1 cellular context compared by ENCODE assay signal in the genomic region with DNA sequence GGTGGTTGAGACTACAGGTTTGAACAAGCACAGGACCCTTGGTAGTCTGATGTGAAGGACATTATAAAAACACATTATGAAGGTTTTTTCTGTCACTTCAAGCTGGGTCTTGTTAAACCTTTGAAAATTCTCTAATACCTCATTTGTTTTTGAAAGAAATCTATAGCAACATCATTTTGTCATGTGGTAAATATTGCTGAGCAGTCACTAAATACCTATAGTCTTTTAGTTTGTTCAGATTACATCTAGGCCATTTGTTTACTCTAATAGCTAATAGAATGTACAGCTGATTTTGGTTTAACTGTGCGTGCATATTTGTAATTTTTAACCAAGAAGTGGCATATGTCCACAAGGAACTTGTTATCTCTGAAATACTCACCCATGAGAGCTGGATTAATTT.
TF ChIP-seq lines count a peak whose summit lies in the region.

No MANE protein-coding gene starts in this region.

TF ChIP-seq in HCT116, 20 proteins besides CTCF, POLR2A, EP300 and RAD21:
- no peak for TF ChIP-seq SRF (IDR thresholded peaks at IDR 0.05; ENCODE audit: low read depth)
- TF ChIP-seq CBX3 (IDR thresholded peaks at IDR 0.05; ENCODE audit: low read depth) = no peak
- TF ChIP-seq ELF1 (IDR thresholded peaks at IDR 0.05; ENCODE audit: borderline replicate concordance, low read depth) = no peak
- no peak for TF ChIP-seq EZH2 (IDR thresholded peaks at IDR 0.05)
- no peak for TF ChIP-seq EGR1 (IDR thresholded peaks at IDR 0.05; ENCODE audit: low read depth)
- TF ChIP-seq, protein P1, sequence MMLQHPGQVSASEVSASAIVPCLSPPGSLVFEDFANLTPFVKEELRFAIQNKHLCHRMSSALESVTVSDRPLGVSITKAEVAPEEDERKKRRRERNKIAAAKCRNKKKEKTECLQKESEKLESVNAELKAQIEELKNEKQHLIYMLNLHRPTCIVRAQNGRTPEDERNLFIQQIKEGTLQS (IDR thresholded peaks at IDR 0.05) = no peak
- TF ChIP-seq SP1 (IDR thresholded peaks at IDR 0.05; ENCODE audit: low read depth) = no peak
- TF ChIP-seq ZFX (IDR thresholded peaks at IDR 0.05) = no peak
- no peak for TF ChIP-seq JUND (IDR thresholded peaks at IDR 0.05)
TF ChIP-seq in HCT116: peak in this region for 0.
